In genomic region chr7:139034336-139034735, GRCh38 we compare ENCODE assay signal across 8 cellular contexts. TPM values are rescaled to one million over a fixed set of nuclear protein-coding genes. Genes with fewer than 3 reads are reported as not detected.
DNase-seq lines count a peak whose midpoint lies in the region; ATAC-seq, FAIRE-seq and TF ChIP-seq lines count a peak whose summit lies in the region.

No MANE protein-coding gene starts in this region.

- peaks cover 18% of the 10 kb centered on the region for H3K79me2 ChIP-seq in endothelial cell of umbilical vein (ENCODE audit: control insufficient read depth, insufficient read depth, low read length)

- no peak overlapping the region for H3K27ac ChIP-seq in endothelial cell of umbilical vein (ENCODE audit: insufficient read depth, low read depth, low read length)
- H3K27ac ChIP-seq in stomach smooth muscle (ENCODE audit: low read length), result no peak overlapping the region

- no peak for TF ChIP-seq CTCF in endothelial cell of umbilical vein (IDR thresholded peaks at IDR 0.05; ENCODE audit: extremely low read depth in 1 of 2, insufficient read depth in 1 of 2, low read depth in 1 of 2, low read length in 2 of 2)

- no peak for DNase-seq in activated naive CD4-positive, alpha-beta T cell treated with anti-CD3 and anti-CD28 coated beads for 36 hours
- DNase-seq in activated naive CD4-positive, alpha-beta T cell treated with Interleukin-2 at 50 U/mL for 16 hours, result no peak
- DNase-seq in T-cell (no peak), endothelial cell of umbilical vein (ENCODE audit: low read depth, low spot score) (no peak), HT-29 (ENCODE audit: low spot score) (no peak)

- H2AFZ ChIP-seq in endothelial cell of umbilical vein (ENCODE audit: low read depth, low read length), result no peak overlapping the region

- CTCF ChIA-PET in activated naive CD4-positive, alpha-beta T cell treated with anti-CD3 and anti-CD28 coated beads for 36 hours (lab: Charles Lee), result interaction anchor here (1.3 kb wide), 1 partner anchor 40 kb away, joined by 5 read pairs; no protein-coding TSS in a partner anchor
- CTCF ChIA-PET in T-cell (lab: Charles Lee) (no interaction called here), endothelial cell of umbilical vein (lab: Charles Lee) (interaction anchor here (1.9 kb wide), 3 partner anchors 17 to 148 kb away, joined by 6 to 14 read pairs (median 7); no protein-coding TSS in a partner anchor)

- POLR2A ChIA-PET in T-cell (lab: Charles Lee) (no interaction called here), endothelial cell of umbilical vein (lab: Charles Lee) (no interaction called here)

- intact Hi-C loops in activated naive CD4-positive, alpha-beta T cell treated with anti-CD3 and anti-CD28 coated beads for 36 hours (cut with micrococcal nuclease), result no loop called here
- intact Hi-C loops in endothelial cell of umbilical vein (cut with micrococcal nuclease), result loop anchor here (2.0 kb wide), 1 partner anchor 24 kb away; no protein-coding TSS in a partner anchor

- dilution Hi-C loops in endothelial cell of umbilical vein (cut with MboI; ENCODE audit: extremely low pct_ligation_motif_present, low sequenced_read_pairs), result no loop called here

- H3K36me3 ChIP-seq in endothelial cell of umbilical vein (ENCODE audit: control insufficient read depth in 2 of 2, extremely low read depth in 1 of 2, insufficient read depth in 2 of 2, low read length in 2 of 2) (peaks cover 4 to 7% of the 10 kb centered on the region in 2 experiments), stomach smooth muscle (ENCODE audit: control insufficient read depth in 2 of 2, insufficient read depth in 2 of 2, low read length in 2 of 2) (peaks cover 4 to 12% of the 10 kb centered on the region in 2 donors)

- TF ChIP-seq POLR2A in endothelial cell of umbilical vein (IDR thresholded peaks at IDR 0.05; ENCODE audit: low read depth, low read length), result no peak

- BruUV-seq in endothelial cell of umbilical vein (replicated peaks; lab: Mats Ljungman, UMichigan), result TSS peak; percentile 26

- peak overlapping the region; percentile 79 for H3K4me3 Mint-ChIP-seq in activated naive CD4-positive, alpha-beta T cell treated with anti-CD3 and anti-CD28 coated beads for 36 hours
- peak overlapping the region; percentile 75 to 80 (median 78) for H3K4me3 Mint-ChIP-seq in T-cell

- H3K27ac Mint-ChIP-seq in activated naive CD4-positive, alpha-beta T cell treated with anti-CD3 and anti-CD28 coated beads for 36 hours, result no peak overlapping the region
- no peak overlapping the region for H3K27ac Mint-ChIP-seq in T-cell

- peaks cover 18% of the 10 kb centered on the region for H3K4me1 Mint-ChIP-seq in activated naive CD4-positive, alpha-beta T cell treated with anti-CD3 and anti-CD28 coated beads for 36 hours (ENCODE audit: low read depth)
- H3K4me1 Mint-ChIP-seq in T-cell, result peaks cover 19 to 23% (median 19%) of the 10 kb centered on the region in 3 donors

- H3K9me3 ChIP-seq in endothelial cell of umbilical vein (replicated peaks; ENCODE audit: control insufficient read depth, insufficient read depth, low read length) (no peaks in the 10 kb centered on the region), stomach smooth muscle (ENCODE audit: control insufficient read depth in 2 of 2, low read length in 2 of 2) (no peaks in the 10 kb centered on the region)

- H3K9ac ChIP-seq in endothelial cell of umbilical vein (replicated peaks; ENCODE audit: extremely low read depth, insufficient read depth, low read length) (no peak overlapping the region), stomach smooth muscle (ENCODE audit: low read length in 2 of 2) (peak overlapping the region in 1 of 2 donors; percentile 41)

- FAIRE-seq in endothelial cell of umbilical vein (lab: Jason Lieb, UNC), result peak; percentile 79

- peak overlapping the region; percentile 55 for H3K4me2 ChIP-seq in endothelial cell of umbilical vein (ENCODE audit: insufficient read depth, low read length)

- H4K20me1 ChIP-seq in endothelial cell of umbilical vein (replicated peaks; ENCODE audit: control insufficient read depth, extremely low read depth, insufficient read depth, low read length), result no peaks in the 10 kb centered on the region

- H3K4me1 ChIP-seq in endothelial cell of umbilical vein (ENCODE audit: control insufficient read depth, extremely low read depth, insufficient read depth, low read length), result peaks cover 10% of the 10 kb centered on the region
- H3K4me1 ChIP-seq in stomach smooth muscle (ENCODE audit: control insufficient read depth, insufficient read depth, low read length), result peaks cover 19% of the 10 kb centered on the region

- no peaks in the 10 kb centered on the region for H3K9me3 Mint-ChIP-seq in activated naive CD4-positive, alpha-beta T cell treated with anti-CD3 and anti-CD28 coated beads for 36 hours
- no peaks in the 10 kb centered on the region for H3K9me3 Mint-ChIP-seq in T-cell

- H3K36me3 Mint-ChIP-seq in activated naive CD4-positive, alpha-beta T cell treated with anti-CD3 and anti-CD28 coated beads for 36 hours (ENCODE audit: low read depth), result peaks cover 12% of the 10 kb centered on the region
- H3K36me3 Mint-ChIP-seq in T-cell, result no peaks in the 10 kb centered on the region

- ATAC-seq in T-cell (replicated peaks in 1 of 4), result no peak
- no peak for ATAC-seq in HG02938 (IDR thresholded peaks at IDR 0.05; ENCODE audit: unreplicated experiment)
- ATAC-seq in GM21381 (IDR thresholded peaks at IDR 0.05; ENCODE audit: unreplicated experiment), result no peak

- no peaks in the 10 kb centered on the region for H3K27me3 Mint-ChIP-seq in activated naive CD4-positive, alpha-beta T cell treated with anti-CD3 and anti-CD28 coated beads for 36 hours (ENCODE audit: low read depth)
- no peaks in the 10 kb centered on the region for H3K27me3 Mint-ChIP-seq in T-cell

- no peaks in the 10 kb centered on the region for H3K9me1 ChIP-seq in endothelial cell of umbilical vein (replicated peaks; ENCODE audit: control insufficient read depth, extremely low read depth, insufficient read depth, low read length)

- H3K4me3 ChIP-seq in endothelial cell of umbilical vein (replicated peaks in 1 of 3; ENCODE audit: insufficient read depth in 1 of 3, low read depth in 1 of 3, low read length in 3 of 3) (peak overlapping the region in 2 of 3 experiments; percentile 35 to 48), stomach smooth muscle (ENCODE audit: low read length in 2 of 2) (peak overlapping the region; percentile 47 to 82)

- H3K27me3 ChIP-seq in endothelial cell of umbilical vein (ENCODE audit: control insufficient read depth in 2 of 2, insufficient read depth in 2 of 2, low read length in 2 of 2) (no peaks in the 10 kb centered on the region), stomach smooth muscle (ENCODE audit: control insufficient read depth in 1 of 2, insufficient read depth in 2 of 2, low read length in 2 of 2) (no peaks in the 10 kb centered on the region)

TF ChIP-seq in endothelial cell of umbilical vein, 7 proteins besides CTCF, POLR2A, EP300 and RAD21:
- TF ChIP-seq JUN (IDR thresholded peaks at IDR 0.05; ENCODE audit: borderline replicate concordance, insufficient read depth, insufficient read length, low read depth), result peak; percentile 41
- peak; percentile 63 for TF ChIP-seq FOS (IDR thresholded peaks at IDR 0.05; ENCODE audit: borderline replicate concordance, insufficient read depth, low read length)
- TF ChIP-seq EZH2 (IDR thresholded peaks at IDR 0.05; ENCODE audit: borderline replicate concordance, low read depth, low read length, severe bottlenecking), result no peak
- TF ChIP-seq GATA2 (IDR thresholded peaks at IDR 0.05; ENCODE audit: insufficient read depth, insufficient read length, low read depth, low read length), result no peak
- no peak for TF ChIP-seq MYC (IDR thresholded peaks at IDR 0.05; ENCODE audit: low read depth, low read length)
- no peak for TF ChIP-seq POLR2AphosphoS5 (IDR thresholded peaks at IDR 0.05; ENCODE audit: insufficient read depth, low read depth, low read length)
TF ChIP-seq in endothelial cell of umbilical vein: peak in this region for 2.

RNA-seq across cellular contexts. Expression of gene ZC3HAV1L, which starts 1.5 kb away (rescaled TPM):
- total RNA-seq in activated naive CD4-positive, alpha-beta T cell treated with anti-CD3 and anti-CD28 coated beads for 36 hours, result 1 to 10 TPM; 4.5 to 5.1 TPM
- total RNA-seq in T-cell, result 1 to 10 TPM; 1.2 to 7.6 (median 5.1) TPM
- 23.8 and 25.7 TPM in 2 replicates for total RNA-seq in endothelial cell of umbilical vein
- 15.9 TPM in 2 replicates for polyA plus RNA-seq in endothelial cell of umbilical vein
- polyA plus RNA-seq in endothelial cell of umbilical vein (2011; cell fraction: cytosol; rRNA removed), result 9.4 and 9.6 TPM in 2 replicates
- 11.2 and 13.2 TPM in 2 replicates for polyA plus RNA-seq in endothelial cell of umbilical vein (2011; cell fraction: nucleus; rRNA removed)
- polyA plus RNA-seq in endothelial cell of umbilical vein (2012), result 4.5 and 5.0 TPM in 2 replicates
- 18.9 and 20.5 TPM in 2 replicates for polyA minus RNA-seq in endothelial cell of umbilical vein
- polyA minus RNA-seq in endothelial cell of umbilical vein (2011; cell fraction: cytosol; rRNA and poly(A)+ RNA removed), result 12.0 TPM
- polyA minus RNA-seq in endothelial cell of umbilical vein (2011; cell fraction: nucleus; rRNA and poly(A)+ RNA removed), result 11.1 and 12.9 TPM in 2 replicates
- total RNA-seq in HT-29 (2014; rRNA removed; shearing (Covaris generic)), result 11.6 and 13.1 TPM in 2 replicates

RNA-seq across cellular contexts. Expression of gene KIAA1549, which starts 53.1 kb away (rescaled TPM):
- total RNA-seq in activated naive CD4-positive, alpha-beta T cell treated with anti-CD3 and anti-CD28 coated beads for 36 hours, result under 1 TPM; 0.60 to 0.67 TPM
- total RNA-seq in T-cell (under 1 TPM; 0.05 to 0.29 (median 0.15) TPM), endothelial cell of umbilical vein (10.9 and 12.4 TPM in 2 replicates)
- 3.9 and 4.6 TPM in 2 replicates for polyA plus RNA-seq in endothelial cell of umbilical vein
- 3.2 TPM in 2 replicates for polyA plus RNA-seq in endothelial cell of umbilical vein (2011; cell fraction: cytosol; rRNA removed)
- polyA plus RNA-seq in endothelial cell of umbilical vein (2011; cell fraction: nucleus; rRNA removed), result 7.1 and 7.5 TPM in 2 replicates
- 7.5 and 8.7 TPM in 2 replicates for polyA plus RNA-seq in endothelial cell of umbilical vein (2012)
- 11.0 and 12.8 TPM in 2 replicates for polyA minus RNA-seq in endothelial cell of umbilical vein
- polyA minus RNA-seq in endothelial cell of umbilical vein (2011; cell fraction: cytosol; rRNA and poly(A)+ RNA removed), result 7.0 TPM
- 11.0 and 15.8 TPM in 2 replicates for polyA minus RNA-seq in endothelial cell of umbilical vein (2011; cell fraction: nucleus; rRNA and poly(A)+ RNA removed)
- total RNA-seq in HT-29 (2014; rRNA removed; shearing (Covaris generic)), result 0.26 and 0.38 TPM in 2 replicates

Comparison
In these comparisons a context has a peak if more than half of its experiments do, and no peak if none do; other contexts are left out.
1. CTCF ChIA-PET loops: an anchor here in activated naive CD4-positive, alpha-beta T cell treated with anti-CD3 and anti-CD28 coated beads for 36 hours (1.3 kb wide) and endothelial cell of umbilical vein (1.9 kb wide); none called in T-cell.